Comparison of ENCODE assay signal across 19 cellular contexts in genomic region chr3:69044608-69045007, GRCh38.
"Had no signal": no experiment of that assay in that cellular context is flagged by ENCODE, and none has a peak within 500 bp of the region (broad histone marks: within the 10 kb centered on the region; RNA-seq: fewer than 3 reads in every experiment).

No MANE protein-coding gene starts in this region.

- H3K4me3 ChIP-seq: gastroesophageal sphincter, thyroid gland had no signal

- H3K27ac ChIP-seq: gastroesophageal sphincter, thyroid gland had no signal

- ATAC-seq: activated CD4-positive, alpha-beta T cell treated with anti-CD3 and anti-CD28 coated beads for 36 hours; activated CD8-positive, alpha-beta memory T cell treated with anti-CD3 and anti-CD28 coated beads, Interleukin-2, amount 10 ng/mL, durations not matched to agents 7 days and 5 days; activated CD8-positive, alpha-beta T cell treated with anti-CD3 and anti-CD28 coated beads for 36 hours; gastroesophageal sphincter; left ventricle myocardium superior; natural killer cell had no signal

- H3K27me3 ChIP-seq: gastroesophageal sphincter, thyroid gland had no signal

- DNase-seq: activated B cell treated with CpG ODN at 0.5 μM for 24 hours; activated CD4-positive, alpha-beta T cell treated with anti-CD3 and anti-CD28 coated beads for 36 hours; activated CD8-positive, alpha-beta memory T cell treated with anti-CD3 and anti-CD28 coated beads, Interleukin-2, amount 10 ng/mL, durations not matched to agents 7 days and 5 days; activated CD8-positive, alpha-beta T cell treated with anti-CD3 and anti-CD28 coated beads for 36 hours; activated gamma-delta T cell treated with Interleukin-2 at 50 U/mL for 16 hours; activated naive CD8-positive, alpha-beta T cell treated with anti-CD3 and anti-CD28 coated beads for 36 hours; activated T-cell treated with anti-CD3 and anti-CD28 coated beads for 4 hours; amygdala; head of caudate nucleus; hypothalamus; left ventricle myocardium superior; mammary epithelial cell; midbrain; natural killer cell; stimulated activated CD4-positive, alpha-beta T cell treated with anti-CD3 and anti-CD28 coated beads, Interleukin-12 subunit alpha, Interleukin-12 subunit beta, amount 100 ng/mL, for 4 hours; substantia nigra; T-helper 1 cell; thyroid gland had no signal

- H3K9me3 ChIP-seq: gastroesophageal sphincter, thyroid gland had no signal
